In the genomic region with DNA sequence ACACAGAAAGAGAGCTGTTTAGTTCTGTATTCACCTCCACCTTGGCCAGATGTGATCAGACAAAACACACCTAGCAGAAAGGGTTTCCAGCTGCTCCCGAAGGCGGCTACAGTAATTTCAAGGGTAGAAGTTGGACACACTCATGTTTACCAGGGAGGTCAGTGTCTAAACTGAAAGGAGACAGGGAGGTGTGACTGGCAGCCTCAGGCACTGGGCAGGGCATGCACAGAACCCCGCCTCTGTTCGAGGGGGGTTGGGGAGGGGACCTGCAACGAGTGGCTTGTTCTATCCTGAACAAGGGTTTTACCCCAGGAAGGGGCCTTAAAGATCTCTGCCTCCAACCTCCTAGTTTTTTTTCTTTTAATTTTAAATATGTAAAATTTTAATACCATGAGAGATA, we compare ENCODE assay signal across 17 cellular contexts. TPM values are rescaled to one million over a fixed set of nuclear protein-coding genes. Genes with fewer than 3 reads are reported as not detected.
DNase-seq lines count a peak whose midpoint lies in the region; TF ChIP-seq lines count a peak whose summit lies in the region.
"Had no signal": no experiment of that assay in that cellular context is flagged by ENCODE, and none has a peak within 500 bp of the region (broad histone marks: within the 10 kb centered on the region; RNA-seq: fewer than 3 reads in every experiment).

No MANE protein-coding gene starts in this region.

- H2BK120ac ChIP-seq in mesenchymal stem cell (ENCODE audit: low read depth, low read length) = no peak overlapping the region

- TF ChIP-seq CTCF in breast epithelium (IDR thresholded peaks at IDR 0.05) (no peak), mammary epithelial cell (conservative IDR thresholded peaks at IDR 0.05 in 1 of 2, IDR thresholded peaks at IDR 0.05 in 1 of 2; ENCODE audit: extremely low read depth in 1 of 2, insufficient read depth in 1 of 2, low read depth in 1 of 2, low read length in 2 of 2) (no peak), esophagus muscularis mucosa (IDR thresholded peaks at IDR 0.05) (no peak)

- no peak overlapping the region for H4K91ac ChIP-seq in mesenchymal stem cell (ENCODE audit: low read length)

- peak overlapping the region in 1 of 2 experiments; percentile 29 for H3K4ac ChIP-seq in mesenchymal stem cell (ENCODE audit: low read depth in 1 of 2, low read length in 2 of 2)

- no peak overlapping the region for H3K4me2 ChIP-seq in mammary epithelial cell (ENCODE audit: insufficient read depth, low read depth, low read length)
- no peak overlapping the region for H3K4me2 ChIP-seq in mesenchymal stem cell (ENCODE audit: low read length, poor library complexity, severe bottlenecking)

- H3K36me3 ChIP-seq in breast epithelium (no peaks in the 10 kb centered on the region), mammary epithelial cell (ENCODE audit: insufficient read depth, low read length) (no peaks in the 10 kb centered on the region), esophagus muscularis mucosa (no peaks in the 10 kb centered on the region), mesenchymal stem cell (ENCODE audit: control insufficient read depth in 1 of 2, insufficient read depth in 2 of 2, low read depth in 1 of 2, low read length in 2 of 2) (no peaks in the 10 kb centered on the region)
- H3K36me3 ChIP-seq: left lung had no signal

- H4K20me1 ChIP-seq in mammary epithelial cell (ENCODE audit: insufficient read depth, low read length) = no peaks in the 10 kb centered on the region

- BruUV-seq in mammary epithelial cell (replicated peaks; lab: Mats Ljungman, UMichigan) = no TSS peak

- no peak overlapping the region for H3K23ac ChIP-seq in mesenchymal stem cell (ENCODE audit: low read length in 2 of 2)

- H3K9me3 ChIP-seq in breast epithelium (no peaks in the 10 kb centered on the region), mammary epithelial cell (replicated peaks; ENCODE audit: insufficient read depth, low read length) (no peaks in the 10 kb centered on the region), esophagus muscularis mucosa (no peaks in the 10 kb centered on the region), mesenchymal stem cell (ENCODE audit: control insufficient read depth, low read length) (no peaks in the 10 kb centered on the region)
- H3K9me3 ChIP-seq: left lung had no signal

- H3K4me1 ChIP-seq in breast epithelium (peaks cover 3 to 7% of the 10 kb centered on the region in 2 donors), mammary epithelial cell (ENCODE audit: insufficient read depth, low read length) (peaks cover 29% of the 10 kb centered on the region), esophagus muscularis mucosa (peaks cover 4 to 69% (median 52%) of the 10 kb centered on the region in 4 donors), mesenchymal stem cell (ENCODE audit: control insufficient read depth, insufficient read depth, low read depth, low read length) (peaks cover 6% of the 10 kb centered on the region)
- H3K4me1 ChIP-seq: left lung had no signal

- H3K9ac ChIP-seq in mammary epithelial cell (ENCODE audit: insufficient read depth, low read length) (no peak overlapping the region), mesenchymal stem cell (ENCODE audit: low read length) (peak overlapping the region; percentile 79)
- H3K9ac ChIP-seq: parathyroid adenoma had no signal

- no peak overlapping the region for H2BK5ac ChIP-seq in mesenchymal stem cell (ENCODE audit: low read depth, low read length, poor library complexity, severe bottlenecking)

- H3K18ac ChIP-seq in mesenchymal stem cell (ENCODE audit: low read depth in 1 of 2, low read length in 2 of 2) = peak overlapping the region in 1 of 2 experiments; percentile 56

- CTCF ChIA-PET in mammary epithelial cell (lab: Charles Lee; ENCODE audit: low non-redundant PET) = no interaction called here

- H3K27ac ChIP-seq in breast epithelium (peak overlapping the region; percentile 40 to 62), mammary epithelial cell (ENCODE audit: insufficient read depth, low read depth, low read length) (no peak overlapping the region), esophagus muscularis mucosa (replicated peaks in 1 of 4) (peak overlapping the region in 3 of 4 donors; percentile 47 to 82 (median 57)), mesenchymal stem cell (ENCODE audit: low read length, poor library complexity, severe bottlenecking) (no peak overlapping the region)
- H3K27ac ChIP-seq: left lung, parathyroid adenoma, RWPE1 had no signal

- TF ChIP-seq POLR2A in breast epithelium (IDR thresholded peaks at IDR 0.05) (no peak), esophagus muscularis mucosa (IDR thresholded peaks at IDR 0.05; ENCODE audit: low read depth) (no peak)

- no peaks in the 10 kb centered on the region for H3K27me3 ChIP-seq in breast epithelium
- no peaks in the 10 kb centered on the region for H3K27me3 ChIP-seq in mammary epithelial cell (ENCODE audit: insufficient read depth, low read length)
- H3K27me3 ChIP-seq in esophagus muscularis mucosa = no peaks in the 10 kb centered on the region
- no peaks in the 10 kb centered on the region for H3K27me3 ChIP-seq in mesenchymal stem cell (ENCODE audit: control insufficient read depth in 1 of 2, insufficient read depth in 1 of 2, low read length in 2 of 2)
- H3K27me3 ChIP-seq: left lung had no signal

- peak overlapping the region in 1 of 2 experiments; percentile 39 for H2BK12ac ChIP-seq in mesenchymal stem cell (ENCODE audit: low read length in 2 of 2)

- intact Hi-C loops in breast epithelium (cut with DNase I; ENCODE audit: low total_unique reads) (no loop called here), mammary epithelial cell (cut with micrococcal nuclease) (no loop called here), esophagus muscularis mucosa (cut with DNase I) (loop anchor here (10.0 kb wide), 1 partner anchor 289 kb away; the partner anchor contains the start of gene AGBL3)

- no peak overlapping the region for H2BK15ac ChIP-seq in mesenchymal stem cell (ENCODE audit: low read depth, poor library complexity, severe bottlenecking)

- DNase-seq in breast epithelium (ENCODE audit: low spot score in 2 of 2) (no peak), mammary epithelial cell (no peak), esophagus muscularis mucosa (ENCODE audit: extremely low spot score) (no peak), mesenchymal stem cell (no peak), NCI-H1930 (lab: John Stamatoyannopoulos, UW) (no peak), NCI-H2171 (lab: John Stamatoyannopoulos, UW) (no peak), NK-92 (lab: John Stamatoyannopoulos, UW; ENCODE audit: unreplicated experiment) (no peak)
- no peak for DNase-seq in stimulated activated CD4-positive, alpha-beta T cell treated with anti-CD3 and anti-CD28 coated beads, Interleukin-12 subunit alpha, Interleukin-12 subunit beta, amount 100 ng/mL, for 4 hours
- DNase-seq: activated B cell treated with CpG ODN at 0.5 μM for 24 hours; amniotic stem cell; H7; Karpas-422; left lung; NK-92 treated with Interleukin-12 subunit alpha and Interleukin-12 subunit beta, amount 100 ng/mL, for 24 hours; small intestine had no signal

- no peaks in the 10 kb centered on the region for H3K79me2 ChIP-seq in mammary epithelial cell (ENCODE audit: insufficient read depth, low read length)
- H3K79me2 ChIP-seq: parathyroid adenoma had no signal

- 89% methylated on average over 5 of the region's 5 CpGs for WGBS in mammary epithelial cell (ENCODE audit: low coverage, missing lambda C conversion rate)
- 89% methylated on average over 5 of the region's 5 CpGs for WGBS in esophagus muscularis mucosa
- WGBS in mesenchymal stem cell = 95% methylated on average over 4 of the region's 5 CpGs

- in situ Hi-C loops in mammary epithelial cell (cut with MboI; ENCODE audit: low sequenced_read_pairs in 2 of 2) = loop anchor here in 1 of 2 donors (25.0 kb wide), 1 partner anchor 241 kb away; no protein-coding TSS in a partner anchor

- H2AFZ ChIP-seq in mammary epithelial cell (ENCODE audit: low read depth, low read length) (no peak overlapping the region), mesenchymal stem cell (ENCODE audit: low read depth, low read length) (no peak overlapping the region)
- H2AFZ ChIP-seq: parathyroid adenoma had no signal

- H3K79me1 ChIP-seq in mesenchymal stem cell (replicated peaks; ENCODE audit: low read length, poor library complexity, severe bottlenecking) = no peaks in the 10 kb centered on the region

- H2AK5ac ChIP-seq in mesenchymal stem cell (ENCODE audit: low read length, severe bottlenecking) = peak overlapping the region; percentile 43

- no peak overlapping the region for H4K8ac ChIP-seq in mesenchymal stem cell (ENCODE audit: low read length)

- dilution Hi-C loops in mammary epithelial cell (cut with HindIII; ENCODE audit: low sequenced_read_pairs) = no loop called here

- H3K14ac ChIP-seq in mesenchymal stem cell (ENCODE audit: low read length in 2 of 2) = no peak overlapping the region

- H3K4me3 ChIP-seq in breast epithelium (no peak overlapping the region), mammary epithelial cell (replicated peaks in 1 of 3; ENCODE audit: insufficient read depth in 1 of 3, low read depth in 2 of 3, low read length in 3 of 3) (no peak overlapping the region), esophagus muscularis mucosa (no peak overlapping the region), mesenchymal stem cell (ENCODE audit: insufficient read depth in 1 of 2, low read depth in 1 of 2, low read length in 2 of 2) (no peak overlapping the region)
- H3K4me3 ChIP-seq: left lung had no signal

- no peak for TF ChIP-seq EP300 in esophagus muscularis mucosa (IDR thresholded peaks at IDR 0.05)

RNA-seq across cellular contexts. Expression of gene BPGM, which starts 49.6 kb away (rescaled TPM):
- 10 to 100 TPM; 12.3 to 18.7 (median 16.4) TPM for total RNA-seq in breast epithelium
- total RNA-seq in mammary epithelial cell = 10 to 100 TPM; 21.3 to 55.2 TPM
- polyA plus RNA-seq in mammary epithelial cell = 15.1 TPM
- 5.8 TPM for polyA minus RNA-seq in mammary epithelial cell
- total RNA-seq in esophagus muscularis mucosa = 10 to 100 TPM; 19.1 to 29.4 (median 22.7) TPM
- polyA plus RNA-seq in mesenchymal stem cell (2013, experiment 1 of 2) = 21.1 TPM
- polyA plus RNA-seq in mesenchymal stem cell (2013, experiment 2 of 2) = 20.7 TPM

Comparison
In these comparisons a context has a peak if more than half of its experiments do, and no peak if none do; other contexts are left out.
1. H3K27ac ChIP-seq: peak in breast epithelium (2 of 2) and esophagus muscularis mucosa (3 of 4); none in mammary epithelial cell (single experiment) and mesenchymal stem cell (single experiment).